In the genomic region with DNA sequence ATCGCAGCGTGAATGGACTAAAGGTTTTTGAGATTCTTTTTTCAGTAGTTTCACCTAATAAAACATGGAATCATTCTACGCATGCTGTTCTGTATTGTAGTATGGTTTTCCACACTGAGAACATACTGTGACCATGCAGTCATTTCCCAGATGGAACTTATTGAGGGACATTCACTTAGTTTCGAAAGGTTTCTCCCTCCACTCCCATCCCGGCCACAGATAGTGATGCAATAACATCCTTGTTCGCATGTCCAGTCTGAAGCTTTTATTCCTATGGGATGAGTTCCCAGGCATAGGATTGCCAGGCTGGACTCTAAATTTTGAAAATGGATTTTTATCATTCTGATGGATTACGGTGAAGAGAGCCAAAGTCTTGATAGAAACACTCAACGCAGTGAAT, we compare ENCODE assay signal across 15 cellular contexts.
DNase-seq lines count a peak whose midpoint lies in the region; ATAC-seq and TF ChIP-seq lines count a peak whose summit lies in the region.
"Had no signal": no experiment of that assay in that cellular context is flagged by ENCODE, and none has a peak within 500 bp of the region (broad histone marks: within the 10 kb centered on the region; RNA-seq: fewer than 3 reads in every experiment).

No MANE protein-coding gene starts in this region.

- ATAC-seq in lower lobe of right lung (peak; percentile 56 to 58), HG02973 (IDR thresholded peaks at IDR 0.05; ENCODE audit: unreplicated experiment) (no peak)
- ATAC-seq: CD8-positive, alpha-beta T cell; GM12878 had no signal

- H3K36me3 ChIP-seq in adipocyte (ENCODE audit: control insufficient read depth, insufficient read depth, low read length, severe bottlenecking) (no peaks in the 10 kb centered on the region), lower lobe of right lung (no peaks in the 10 kb centered on the region), uterus (no peaks in the 10 kb centered on the region)
- H3K36me3 ChIP-seq: BLaER1 treated with 17β-estradiol and CSF1 and Interleukin-3, amounts not matched to agents 10 nM and 100 nM had no signal

- H3K27ac ChIP-seq in lower lobe of right lung (no peak overlapping the region), uterus (peak overlapping the region; percentile 12 to 84)
- H3K27ac ChIP-seq: BLaER1 treated with 17β-estradiol and CSF1 and Interleukin-3, amounts not matched to agents 10 nM and 100 nM had no signal

- intact Hi-C loops in lower lobe of right lung (cut with DNase I) (no loop called here), uterus (cut with DNase I; ENCODE audit: low total_unique reads) (no loop called here)

- TF ChIP-seq POLR2A in uterus (IDR thresholded peaks at IDR 0.05), result no peak

- H3K9me3 ChIP-seq in adipocyte (ENCODE audit: control insufficient read depth, low read length) (no peaks in the 10 kb centered on the region), lower lobe of right lung (no peaks in the 10 kb centered on the region), uterus (no peaks in the 10 kb centered on the region)
- H3K9me3 ChIP-seq: BLaER1 treated with 17β-estradiol and CSF1 and Interleukin-3, amounts not matched to agents 10 nM and 100 nM had no signal

- no peaks in the 10 kb centered on the region for H3K27me3 ChIP-seq in adipocyte (replicated peaks; ENCODE audit: control insufficient read depth, insufficient read depth, low read length)
- no peaks in the 10 kb centered on the region for H3K27me3 ChIP-seq in lower lobe of right lung (ENCODE audit: low read depth)
- H3K27me3 ChIP-seq in uterus, result no peaks in the 10 kb centered on the region
- H3K27me3 ChIP-seq: BLaER1 treated with 17β-estradiol and CSF1 and Interleukin-3, amounts not matched to agents 10 nM and 100 nM had no signal

- H3K4me3 ChIP-seq in adipocyte (ENCODE audit: low read length), result peak overlapping the region; percentile 24
- no peak overlapping the region for H3K4me3 ChIP-seq in fibroblast of villous mesenchyme (ENCODE audit: low read depth, low read length)
- H3K4me3 ChIP-seq in lower lobe of right lung, result no peak overlapping the region
- H3K4me3 ChIP-seq in uterus, result peak overlapping the region in 1 of 2 donors; percentile 16
- H3K4me3 ChIP-seq: BLaER1 treated with 17β-estradiol and CSF1 and Interleukin-3, amounts not matched to agents 10 nM and 100 nM; GM12878 had no signal

- no peak for TF ChIP-seq CTCF in fibroblast of villous mesenchyme (IDR thresholded peaks at IDR 0.05; ENCODE audit: insufficient read depth, low read depth, low read length)
- no peak for TF ChIP-seq CTCF in lower lobe of right lung (IDR thresholded peaks at IDR 0.05)
- TF ChIP-seq CTCF in uterus (IDR thresholded peaks at IDR 0.05), result no peak

- H3K4me1 ChIP-seq in adipocyte (ENCODE audit: control insufficient read depth, insufficient read depth, low read length), result peaks cover 12% of the 10 kb centered on the region
- H3K4me1 ChIP-seq in lower lobe of right lung, result peaks cover 5% of the 10 kb centered on the region
- no peaks in the 10 kb centered on the region for H3K4me1 ChIP-seq in uterus

- H3K9ac ChIP-seq in adipocyte (ENCODE audit: low read length), result no peak overlapping the region
- H3K9ac ChIP-seq: BLaER1 treated with 17β-estradiol and CSF1 and Interleukin-3, amounts not matched to agents 10 nM and 100 nM had no signal

- DNase-seq in adipocyte (ENCODE audit: low read depth) (no peak), fibroblast of villous mesenchyme (ENCODE audit: low read depth) (peak; percentile 47), lower lobe of right lung (no peak), uterus (peak; percentile 57 to 80), DMS 273 treated with DMSO at 0.1 percent for 48 hours (lab: John Stamatoyannopoulos, UW) (no peak), NCI-H2227 (lab: John Stamatoyannopoulos, UW; ENCODE audit: unreplicated experiment) (no peak)
- DNase-seq: Calu3; CD8-positive, alpha-beta T cell; DMS53; DND-41; EL; H9 had no signal

Comparison
In these comparisons a context has a peak if more than half of its experiments do, and no peak if none do; other contexts are left out.
1. DNase-seq: peak in fibroblast of villous mesenchyme (single experiment) and uterus (2 of 2); none in adipocyte (single experiment), lower lobe of right lung (single experiment), DMS 273 treated with DMSO at 0.1 percent for 48 hours (single experiment) and NCI-H2227 (single experiment).